1 cellular context compared by ENCODE assay signal in the genomic region with DNA sequence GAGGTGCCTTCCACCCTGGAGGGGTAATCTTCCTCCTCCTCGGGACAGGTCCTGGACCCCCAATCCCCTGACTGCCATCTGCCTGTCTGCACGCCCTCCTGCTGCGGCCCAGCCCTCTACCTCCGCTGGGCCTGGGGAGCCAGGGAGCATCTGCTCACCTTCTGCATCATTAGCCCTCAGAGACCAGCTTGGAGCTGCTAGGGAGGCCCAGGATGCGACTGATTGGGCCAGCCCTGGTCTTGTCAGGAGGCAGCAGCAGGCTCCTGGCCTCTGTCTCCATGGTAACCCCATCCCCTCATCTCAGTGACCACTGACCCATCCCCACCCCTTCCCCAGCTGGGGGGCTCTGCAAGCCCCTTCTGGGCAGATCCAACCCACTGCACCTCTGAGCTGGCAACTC.
TF ChIP-seq lines count a peak whose summit lies in the region.

No MANE protein-coding gene starts in this region.

TF ChIP-seq in K562, 482 proteins besides CTCF, POLR2A, EP300 and RAD21 (continued from another document):
- TF ChIP-seq ZBTB43 (CRISPR knock-in tag; IDR thresholded peaks at IDR 0.05), result no peak
